ENCODE assay signal across 9 cellular contexts in the genomic region with DNA sequence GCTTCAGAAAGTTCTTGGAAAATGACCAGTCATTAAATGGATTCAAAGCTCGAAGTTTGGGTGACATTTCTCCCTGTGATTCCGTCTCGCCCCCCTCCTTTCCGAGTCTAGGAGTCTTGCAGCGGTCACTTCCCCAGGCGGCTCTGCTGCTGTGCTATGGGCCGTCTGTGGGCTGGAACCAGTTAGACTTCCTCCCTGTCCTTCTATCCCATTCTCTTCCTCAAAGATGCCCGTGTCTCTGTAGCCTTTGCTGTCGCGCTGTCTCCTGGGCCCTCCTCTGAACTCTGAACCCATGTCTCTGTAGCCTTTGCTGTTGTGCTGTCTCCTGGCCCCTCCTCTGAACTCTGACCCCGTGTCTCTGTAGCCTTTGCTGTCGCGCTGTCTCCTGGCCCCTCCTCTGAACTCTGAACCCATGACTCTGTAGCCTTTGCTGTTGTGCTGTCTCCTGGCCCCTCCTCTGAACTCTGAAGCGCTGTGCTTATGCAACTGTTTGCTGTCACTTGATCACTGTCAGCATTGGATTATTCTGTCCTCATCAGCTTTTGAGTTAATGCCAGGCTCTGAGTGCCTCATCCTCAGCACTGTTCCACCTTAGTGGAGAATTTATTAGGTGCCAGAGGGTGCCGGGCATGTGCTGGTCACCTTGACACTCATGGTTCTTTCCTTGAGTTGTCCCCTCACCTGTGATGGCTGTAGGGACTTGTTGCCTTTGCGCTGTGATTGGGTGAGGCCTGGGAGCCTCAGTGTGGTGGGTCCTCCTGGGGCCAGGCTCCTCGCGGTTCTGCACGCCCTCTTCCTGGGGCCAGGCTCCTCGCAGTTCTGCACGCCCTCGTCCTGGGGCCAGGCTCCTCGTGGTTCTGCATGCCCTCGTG.
DNase-seq lines count a peak whose midpoint lies in the region; ATAC-seq, FAIRE-seq and TF ChIP-seq lines count a peak whose summit lies in the region.
"Had no signal": no experiment of that assay in that cellular context is flagged by ENCODE, and none has a peak within 500 bp of the region (broad histone marks: within the 10 kb centered on the region; RNA-seq: fewer than 3 reads in every experiment).

No MANE protein-coding gene starts in this region.

- no peaks in the 10 kb centered on the region for H3K79me2 ChIP-seq in trophoblast cell (ENCODE audit: control insufficient read depth, insufficient read depth, low read length, poor library complexity)

- H4K12ac ChIP-seq in trophoblast cell (ENCODE audit: low read depth, low read length), result no peak overlapping the region

- no peaks in the 10 kb centered on the region for H3K9me3 Mint-ChIP-seq in HFFc6
- no peaks in the 10 kb centered on the region for H3K9me3 Mint-ChIP-seq in stimulated activated naive CD8-positive, alpha-beta T cell treated with anti-CD3 and anti-CD28 coated beads, Interleukin-15, amount 100 ng/mL, for 72 hours

- no peak overlapping the region for H3K14ac ChIP-seq in trophoblast cell (ENCODE audit: low read length)

- H2BK120ac ChIP-seq in trophoblast cell (ENCODE audit: insufficient read depth, low read length, poor library complexity), result no peak overlapping the region

- no CpG with 5 or more reads among the region's 24 CpGs for WGBS in trophoblast cell (ENCODE audit: extremely low coverage, insufficient coverage, insufficient read length)

- no peak overlapping the region for H3K4ac ChIP-seq in trophoblast cell (ENCODE audit: low read depth, low read length)

- peaks cover 37% of the 10 kb centered on the region for H3K4me1 Mint-ChIP-seq in HFFc6 (ENCODE audit: low read depth)
- H3K4me1 Mint-ChIP-seq in stimulated activated naive CD8-positive, alpha-beta T cell treated with anti-CD3 and anti-CD28 coated beads, Interleukin-15, amount 100 ng/mL, for 72 hours, result peaks cover 36% of the 10 kb centered on the region

- no peaks in the 10 kb centered on the region for H3K36me3 ChIP-seq in trophoblast cell (ENCODE audit: control insufficient read depth in 1 of 2, insufficient read depth in 2 of 2, low read length in 2 of 2)

- H3K79me1 ChIP-seq in trophoblast cell (ENCODE audit: low read length), result peaks cover 3% of the 10 kb centered on the region

- no peak overlapping the region for H2AK5ac ChIP-seq in trophoblast cell (ENCODE audit: low read length)

- no peak for FAIRE-seq in RCC 7860 (lab: Jason Lieb, UNC)

- no peak overlapping the region for H3K4me2 ChIP-seq in trophoblast cell (ENCODE audit: low read length)

- H3K27me3 Mint-ChIP-seq in HFFc6 (ENCODE audit: insufficient read depth), result no peaks in the 10 kb centered on the region
- H3K27me3 Mint-ChIP-seq in stimulated activated naive CD8-positive, alpha-beta T cell treated with anti-CD3 and anti-CD28 coated beads, Interleukin-15, amount 100 ng/mL, for 72 hours, result no peaks in the 10 kb centered on the region

- ATAC-seq in left cardiac atrium, result peak; percentile 75 to 77
- no peak for ATAC-seq in stimulated activated naive CD8-positive, alpha-beta T cell treated with anti-CD3 and anti-CD28 coated beads, Interleukin-15, amount 100 ng/mL, for 72 hours

- peak overlapping the region; percentile 83 for H3K27ac Mint-ChIP-seq in HFFc6
- peak overlapping the region in 1 of 2 donors; percentile 50 for H3K27ac Mint-ChIP-seq in stimulated activated naive CD8-positive, alpha-beta T cell treated with anti-CD3 and anti-CD28 coated beads, Interleukin-15, amount 100 ng/mL, for 72 hours

- no peaks in the 10 kb centered on the region for H3K27me3 ChIP-seq in trophoblast cell (ENCODE audit: insufficient read depth, low read length)
- no peaks in the 10 kb centered on the region for H3K27me3 ChIP-seq in dorsolateral prefrontal cortex

- H4K8ac ChIP-seq in trophoblast cell (ENCODE audit: low read depth, low read length), result no peak overlapping the region

- no peak overlapping the region for H3K9ac ChIP-seq in trophoblast cell (ENCODE audit: low read length)

- no peak overlapping the region for H2BK12ac ChIP-seq in trophoblast cell (ENCODE audit: low read length)

- no peak overlapping the region for H2AFZ ChIP-seq in trophoblast cell (ENCODE audit: insufficient read depth, low read length, poor library complexity)

- no peak overlapping the region for H3K27ac ChIP-seq in trophoblast cell (ENCODE audit: low read depth, low read length)
- peak overlapping the region in 5 of 59 donors; percentile 9 to 37 (median 27) for H3K27ac ChIP-seq in dorsolateral prefrontal cortex

- DNase-seq in HFFc6, result no peak
- peak; percentile 34 for DNase-seq in RCC 7860 (ENCODE audit: low spot score)
- no peak for DNase-seq in left cardiac atrium
- DNase-seq in trophoblast cell, result peak; percentile 10 to 36
- no peak for DNase-seq in DMS53 (lab: John Stamatoyannopoulos, UW)
- no peak for DNase-seq in dorsolateral prefrontal cortex
- no peak for DNase-seq in effector CD4-positive, alpha-beta T cell
- no peak for DNase-seq in stimulated activated naive CD8-positive, alpha-beta T cell treated with anti-CD3 and anti-CD28 coated beads, Interleukin-15, amount 100 ng/mL, for 72 hours
- DNase-seq: activated gamma-delta T cell had no signal

- no peak overlapping the region for H3K23ac ChIP-seq in trophoblast cell (ENCODE audit: low read length)

- peaks cover 2% of the 10 kb centered on the region for H3K9me3 ChIP-seq in trophoblast cell (ENCODE audit: insufficient read depth, low read depth, low read length)

- no peak overlapping the region for H4K91ac ChIP-seq in trophoblast cell (ENCODE audit: low read depth, low read length)

- no peak overlapping the region for H2BK5ac ChIP-seq in trophoblast cell (ENCODE audit: low read depth, low read length, poor library complexity)

- TF ChIP-seq CTCF in HFFc6 (IDR thresholded peaks at IDR 0.05) (no peak), dorsolateral prefrontal cortex (IDR thresholded peaks at IDR 0.05 in 54 of 56, conservative IDR thresholded peaks at IDR 0.05 in 2 of 56; ENCODE audit: low read depth in 1 of 56, partially characterized antibody in 56 of 56) (no peak)

- H3K4me1 ChIP-seq in trophoblast cell (ENCODE audit: control insufficient read depth in 1 of 2, insufficient read depth in 2 of 2, low read length in 2 of 2), result peaks cover 13 to 21% of the 10 kb centered on the region in 2 experiments

- intact Hi-C loops in left cardiac atrium (cut with DNase I) (no loop called here), dorsolateral prefrontal cortex (cut with DNase I) (no loop called here)

- H3K36me3 Mint-ChIP-seq in HFFc6 (ENCODE audit: low read depth), result peaks cover 20% of the 10 kb centered on the region

- H3K4me3 Mint-ChIP-seq in HFFc6, result peak overlapping the region; percentile 31; the same call in 1 of the 2 replicates
- no peak overlapping the region for H3K4me3 Mint-ChIP-seq in stimulated activated naive CD8-positive, alpha-beta T cell treated with anti-CD3 and anti-CD28 coated beads, Interleukin-15, amount 100 ng/mL, for 72 hours

- no peak overlapping the region for H3K4me3 ChIP-seq in trophoblast cell (ENCODE audit: low read depth, low read length)
- H3K4me3 ChIP-seq in dorsolateral prefrontal cortex, result no peak overlapping the region

- H3K18ac ChIP-seq in trophoblast cell (ENCODE audit: low read length), result no peak overlapping the region

Comparison
In these comparisons a context has a peak if more than half of its experiments do, and no peak if none do; other contexts are left out.
1. DNase-seq: peak in RCC 7860 (single experiment) and trophoblast cell (2 of 2); none in HFFc6 (single experiment), left cardiac atrium (single experiment), DMS53 (single experiment), dorsolateral prefrontal cortex (0 of 10), effector CD4-positive, alpha-beta T cell (single experiment) and stimulated activated naive CD8-positive, alpha-beta T cell treated with anti-CD3 and anti-CD28 coated beads, Interleukin-15, amount 100 ng/mL, for 72 hours (0 of 2).